16 cellular contexts compared by ENCODE assay signal in genomic region chr18:38751897-38752296, GRCh38.
A peak's percentile ranks its signal among the peaks of the same experiment; 100 is the strongest.
DNase-seq lines count a peak whose midpoint lies in the region; TF ChIP-seq lines count a peak whose summit lies in the region.
"Had no signal": no experiment of that assay in that cellular context is flagged by ENCODE, and none has a peak within 500 bp of the region (broad histone marks: within the 10 kb centered on the region; RNA-seq: fewer than 3 reads in every experiment).

No MANE protein-coding gene starts in this region.

- no peaks in the 10 kb centered on the region for H3K36me3 ChIP-seq in WERI-Rb-1
- H3K36me3 ChIP-seq: SJCRH30 had no signal

- no peak overlapping the region for H3K4me3 ChIP-seq in WERI-Rb-1 (ENCODE audit: low read depth, low read length)
- H3K4me3 ChIP-seq: body of pancreas, SJCRH30 had no signal

- intact Hi-C loops in activated CD4-positive, alpha-beta memory T cell treated with anti-CD3 and anti-CD28 coated beads for 36 hours (cut with micrococcal nuclease) = loop anchor here (1.0 to 5.0 kb wide), 3 partner anchors 55 to 255 kb away; no protein-coding TSS in a partner anchor

- H3K27ac ChIP-seq in substantia nigra (ENCODE audit: low read depth, low read length, poor library complexity, severe bottlenecking) (no peak overlapping the region), WERI-Rb-1 (no peak overlapping the region)
- H3K27ac ChIP-seq: body of pancreas, SJCRH30, VCaP had no signal

- H3K27me3 ChIP-seq in WERI-Rb-1 (ENCODE audit: insufficient read depth, low read depth, severe bottlenecking) = no peaks in the 10 kb centered on the region
- H3K27me3 ChIP-seq: body of pancreas, SJCRH30 had no signal

- H3K27me3 Mint-ChIP-seq in activated CD4-positive, alpha-beta memory T cell treated with anti-CD3 and anti-CD28 coated beads for 36 hours = no peaks in the 10 kb centered on the region
- no peaks in the 10 kb centered on the region for H3K27me3 Mint-ChIP-seq in activated CD4-positive, alpha-beta memory T cell treated with anti-CD3 and anti-CD28 coated beads, Interleukin-2, amount 10 ng/mL, durations not matched to agents 7 days and 5 days
- H3K27me3 Mint-ChIP-seq in brain = no peaks in the 10 kb centered on the region

- H3K36me3 Mint-ChIP-seq in activated CD4-positive, alpha-beta memory T cell treated with anti-CD3 and anti-CD28 coated beads for 36 hours = no peaks in the 10 kb centered on the region
- H3K36me3 Mint-ChIP-seq in activated CD4-positive, alpha-beta memory T cell treated with anti-CD3 and anti-CD28 coated beads, Interleukin-2, amount 10 ng/mL, durations not matched to agents 7 days and 5 days (ENCODE audit: low read depth) = no peaks in the 10 kb centered on the region
- no peaks in the 10 kb centered on the region for H3K36me3 Mint-ChIP-seq in brain
- H3K36me3 Mint-ChIP-seq: mesothelial cell of epicardium had no signal

- no peak overlapping the region for H3K27ac Mint-ChIP-seq in activated CD4-positive, alpha-beta memory T cell treated with anti-CD3 and anti-CD28 coated beads for 36 hours
- no peak overlapping the region for H3K27ac Mint-ChIP-seq in activated CD4-positive, alpha-beta memory T cell treated with anti-CD3 and anti-CD28 coated beads, Interleukin-2, amount 10 ng/mL, durations not matched to agents 7 days and 5 days
- peak overlapping the region; percentile 19 to 94 (median 77) for H3K27ac Mint-ChIP-seq in brain
- H3K27ac Mint-ChIP-seq: mesothelial cell of epicardium had no signal

- POLR2A ChIA-PET in activated CD4-positive, alpha-beta memory T cell treated with anti-CD3 and anti-CD28 coated beads for 36 hours (lab: Charles Lee) = no interaction called here
- POLR2A ChIA-PET in activated CD4-positive, alpha-beta memory T cell treated with anti-CD3 and anti-CD28 coated beads, Interleukin-2, amount 10 ng/mL, durations not matched to agents 7 days and 5 days (lab: Charles Lee) = no interaction called here

- TF ChIP-seq CTCF in brain (conservative IDR thresholded peaks at IDR 0.05) (no peak), WERI-Rb-1 (IDR thresholded peaks at IDR 0.05; ENCODE audit: low read depth, low read length) (no peak)

- no peaks in the 10 kb centered on the region for H3K9me3 Mint-ChIP-seq in activated CD4-positive, alpha-beta memory T cell treated with anti-CD3 and anti-CD28 coated beads for 36 hours
- no peaks in the 10 kb centered on the region for H3K9me3 Mint-ChIP-seq in activated CD4-positive, alpha-beta memory T cell treated with anti-CD3 and anti-CD28 coated beads, Interleukin-2, amount 10 ng/mL, durations not matched to agents 7 days and 5 days
- H3K9me3 Mint-ChIP-seq in brain = no peaks in the 10 kb centered on the region
- H3K9me3 Mint-ChIP-seq: mesothelial cell of epicardium had no signal

- H3K4me3 Mint-ChIP-seq in activated CD4-positive, alpha-beta memory T cell treated with anti-CD3 and anti-CD28 coated beads for 36 hours = no peak overlapping the region
- no peak overlapping the region for H3K4me3 Mint-ChIP-seq in activated CD4-positive, alpha-beta memory T cell treated with anti-CD3 and anti-CD28 coated beads, Interleukin-2, amount 10 ng/mL, durations not matched to agents 7 days and 5 days
- H3K4me3 Mint-ChIP-seq in brain = peak overlapping the region; percentile 12 to 68 (median 66)
- H3K4me3 Mint-ChIP-seq: mesothelial cell of epicardium had no signal

- H3K4me1 Mint-ChIP-seq in activated CD4-positive, alpha-beta memory T cell treated with anti-CD3 and anti-CD28 coated beads for 36 hours (ENCODE audit: low read depth) = peaks cover 10% of the 10 kb centered on the region
- H3K4me1 Mint-ChIP-seq in activated CD4-positive, alpha-beta memory T cell treated with anti-CD3 and anti-CD28 coated beads, Interleukin-2, amount 10 ng/mL, durations not matched to agents 7 days and 5 days = no peaks in the 10 kb centered on the region
- peaks cover 20% of the 10 kb centered on the region for H3K4me1 Mint-ChIP-seq in brain

- no peaks in the 10 kb centered on the region for H3K9me3 ChIP-seq in WERI-Rb-1 (ENCODE audit: severe bottlenecking)
- H3K9me3 ChIP-seq: body of pancreas, Caco-2, SJCRH30 had no signal

- CTCF ChIA-PET in activated CD4-positive, alpha-beta memory T cell treated with anti-CD3 and anti-CD28 coated beads for 36 hours (lab: Charles Lee) = no interaction called here
- CTCF ChIA-PET in activated CD4-positive, alpha-beta memory T cell treated with anti-CD3 and anti-CD28 coated beads, Interleukin-2, amount 10 ng/mL, durations not matched to agents 7 days and 5 days (lab: Charles Lee) = no interaction called here

- peak; percentile 35 for DNase-seq in activated CD4-positive, alpha-beta memory T cell treated with anti-CD3 and anti-CD28 coated beads for 36 hours
- DNase-seq in activated CD4-positive, alpha-beta memory T cell treated with anti-CD3 and anti-CD28 coated beads, Interleukin-2, amount 10 ng/mL, durations not matched to agents 7 days and 5 days = no peak
- peak; percentile 78 for DNase-seq in left kidney (ENCODE audit: low read depth, low spot score)
- DNase-seq in stimulated activated CD8-positive, alpha-beta memory T cell treated with anti-CD3 and anti-CD28 coated beads, Interleukin-4, amount 100 ng/mL, for 48 hours = peak; percentile 23
- no peak for DNase-seq in substantia nigra (lab: John Stamatoyannopoulos, UW)
- DNase-seq in KG1 (lab: John Stamatoyannopoulos, UW) = no peak
- DNase-seq in WERI-Rb-1 = no peak
- DNase-seq: activated T-cell treated with anti-CD3 and anti-CD28 coated beads, Interleukin-2, amount 50 U/mL, for 48 hours; Caco-2; NCI-H82; right cardiac atrium; SJCRH30 had no signal

Comparison
In these comparisons a context has a peak if more than half of its experiments do, and no peak if none do; other contexts are left out.
1. DNase-seq: peak in activated CD4-positive, alpha-beta memory T cell treated with anti-CD3 and anti-CD28 coated beads for 36 hours (single experiment), left kidney (single experiment) and stimulated activated CD8-positive, alpha-beta memory T cell treated with anti-CD3 and anti-CD28 coated beads, Interleukin-4, amount 100 ng/mL, for 48 hours (single experiment); none in activated CD4-positive, alpha-beta memory T cell treated with anti-CD3 and anti-CD28 coated beads, Interleukin-2, amount 10 ng/mL, durations not matched to agents 7 days and 5 days (single experiment), substantia nigra (0 of 49), KG1 (single experiment) and WERI-Rb-1 (single experiment).
2. H3K27ac Mint-ChIP-seq: peak in brain (5 of 5); none in activated CD4-positive, alpha-beta memory T cell treated with anti-CD3 and anti-CD28 coated beads for 36 hours (single experiment) and activated CD4-positive, alpha-beta memory T cell treated with anti-CD3 and anti-CD28 coated beads, Interleukin-2, amount 10 ng/mL, durations not matched to agents 7 days and 5 days (single experiment).
3. H3K4me3 Mint-ChIP-seq: peak in brain (5 of 5); none in activated CD4-positive, alpha-beta memory T cell treated with anti-CD3 and anti-CD28 coated beads for 36 hours (single experiment) and activated CD4-positive, alpha-beta memory T cell treated with anti-CD3 and anti-CD28 coated beads, Interleukin-2, amount 10 ng/mL, durations not matched to agents 7 days and 5 days (single experiment).